Comparison of ENCODE assay signal across 28 cellular contexts in the genomic region with DNA sequence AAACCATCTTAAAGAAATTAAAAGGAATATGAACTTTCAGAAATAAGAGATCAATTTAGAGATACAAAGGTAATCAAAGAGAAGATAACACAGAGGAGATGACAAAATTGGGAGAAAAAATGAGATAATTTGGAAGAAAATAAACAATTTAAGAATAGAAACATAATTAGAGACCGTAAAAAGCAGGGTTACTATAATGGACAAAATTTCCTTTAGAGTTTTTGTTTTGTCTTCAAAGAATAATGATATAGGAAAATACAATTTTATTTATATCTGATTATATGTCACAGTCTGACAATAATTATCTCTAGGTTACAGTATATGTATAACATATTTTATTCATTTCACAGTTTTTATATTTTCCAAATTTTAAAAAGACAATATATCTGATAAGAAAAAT.
"Had no signal": no experiment of that assay in that cellular context is flagged by ENCODE, and none has a peak within 500 bp of the region (broad histone marks: within the 10 kb centered on the region; RNA-seq: fewer than 3 reads in every experiment).

No MANE protein-coding gene starts in this region.

- FAIRE-seq: keratinocyte had no signal

- H3K27ac ChIP-seq: left lung, neural progenitor cell, neutrophil, ovary, prostate gland, skin epidermis, stomach, testis, thyroid gland, transverse colon, upper lobe of left lung, vagina had no signal

- H3K27me3 ChIP-seq: left lung, neural progenitor cell, neutrophil, ovary, stomach, testis, thyroid gland, transverse colon, upper lobe of left lung, vagina had no signal

- H3K4me3 ChIP-seq: left lung, lung, neural progenitor cell, ovary, prostate gland, skin epidermis, stomach, testis, thyroid gland, transverse colon, upper lobe of left lung, vagina had no signal

- H3K4me1 ChIP-seq: left lung, neural progenitor cell, prostate gland, stomach, testis, thyroid gland, transverse colon, upper lobe of left lung, vagina had no signal

- H3K9me3 ChIP-seq: neutrophil, ovary, prostate gland, testis, thyroid gland, transverse colon, upper lobe of left lung, vagina had no signal

- H3K36me3 ChIP-seq: left lung, neural progenitor cell, neutrophil, ovary, prostate gland, stomach, thyroid gland, transverse colon, upper lobe of left lung, vagina had no signal

- DNase-seq: left colon; left lung; mesendoderm; naive B cell; natural killer cell; nephron progenitor cell; ovary; posterior cingulate gyrus; retina; right cardiac atrium; stimulated activated CD4-positive, alpha-beta T cell treated with anti-CD3 and anti-CD28 coated beads, Interleukin-12 subunit alpha, Interleukin-12 subunit beta, amount 100 ng/mL, for 4 hours; stimulated activated CD4-positive, alpha-beta T cell treated with anti-CD3 and anti-CD28 coated beads, Interleukin-15, amount 100 ng/mL, for 24 hours; stimulated activated CD4-positive, alpha-beta T cell treated with anti-CD3 and anti-CD28 coated beads, Interleukin-2, amount 100 ng/mL, for 24 hours; stimulated activated CD4-positive, alpha-beta T cell treated with anti-CD3 and anti-CD28 coated beads, Interleukin-4, amount 100 ng/mL, for 1 hour; stimulated activated naive B cell treated with anti-CD40 and anti-IgM and Interleukin-4, amounts not matched to agents 10 μg/mL and 1 μg/mL and 100 μg/mL, for 72 hours; stimulated activated naive CD8-positive, alpha-beta T cell treated with anti-CD3 and anti-CD28 coated beads, Interleukin-15, Interleukin-2, amounts not matched to agents 100 U/mL and 50 U/mL, for 24 hours; stomach; testis; thyroid gland; transverse colon; upper lobe of left lung had no signal
